Comparison of ENCODE assay signal across 8 cellular contexts in genomic region chrX:47145408-47146120, GRCh38. TPM values are rescaled to one million over a fixed set of nuclear protein-coding genes. Genes with fewer than 3 reads are reported as not detected.
DNase-seq lines count a peak whose midpoint lies in the region; ATAC-seq and TF ChIP-seq lines count a peak whose summit lies in the region.

No MANE protein-coding gene starts in this region.

- H3K4me1 Mint-ChIP-seq in MCF 10A (ENCODE audit: insufficient read depth, unreplicated experiment), result peaks cover 10% of the 10 kb centered on the region

- peak overlapping the region; percentile 98 for H3K27ac Mint-ChIP-seq in MCF 10A (ENCODE audit: low read depth, unreplicated experiment)

- BruUV-seq in MCF 10A (replicated peaks; lab: Mats Ljungman, UMichigan), result no TSS peak

- peak overlapping the region; percentile 96 for H3K9ac ChIP-seq in MM.1S (ENCODE audit: low read length)

- CTCF ChIA-PET in MCF 10A (lab: Yijun Ruan, JAX), result interaction anchor here (1.1 to 1.3 kb wide), 2 partner anchors 9 to 11 kb away, joined by 3 to 9 read pairs; no protein-coding TSS in a partner anchor

- peak overlapping the region; percentile 85 for H3K4me3 ChIP-seq in MM.1S (ENCODE audit: low read length)
- H3K4me3 ChIP-seq in thoracic aorta, result peak overlapping the region; percentile 83

- peaks cover 36% of the 10 kb centered on the region for H3K36me3 Mint-ChIP-seq in MCF 10A (ENCODE audit: insufficient read depth, unreplicated experiment)

- H3K9me3 Mint-ChIP-seq in MCF 10A (ENCODE audit: unreplicated experiment), result no peaks in the 10 kb centered on the region

- no peaks in the 10 kb centered on the region for H3K9me2 ChIP-seq in MM.1S (replicated peaks; ENCODE audit: insufficient read depth, low read length)

- H3K9me3 ChIP-seq in MM.1S (replicated peaks; ENCODE audit: insufficient read depth, low read length) (no peaks in the 10 kb centered on the region), thoracic aorta (no peaks in the 10 kb centered on the region)

- POLR2A ChIA-PET in MCF 10A (lab: Yijun Ruan, JAX), result interaction anchor here (0.6 to 1.7 kb wide), 16 partner anchors 9 to 505 kb away, joined by 3 to 42 read pairs (median 5); partner anchors contain the start of genes CDK16, ELK1 and USP11

- no peak for TF ChIP-seq CTCF in MM.1S (IDR thresholded peaks at IDR 0.05; ENCODE audit: low read length)
- no peak for TF ChIP-seq CTCF in MCF 10A (IDR thresholded peaks at IDR 0.05; ENCODE audit: unreplicated experiment)
- TF ChIP-seq CTCF in thoracic aorta (IDR thresholded peaks at IDR 0.05), result no peak

- ATAC-seq in GM21528 (IDR thresholded peaks at IDR 0.05; ENCODE audit: low FRiP score, unreplicated experiment) (peak; percentile 31), left colon (peak; percentile 32), thoracic aorta (ENCODE audit: insufficient number of reproducible peaks, low FRiP score, low read depth) (no peak), GM18517 (IDR thresholded peaks at IDR 0.05; ENCODE audit: unreplicated experiment) (no peak)

- peak overlapping the region; percentile 69 for H3K4me2 ChIP-seq in MM.1S (ENCODE audit: low read depth, low read length)

- H3K27ac ChIP-seq in MM.1S (ENCODE audit: low read length) (peak overlapping the region; percentile 98), thoracic aorta (peak overlapping the region; percentile 94 to 96)

- peak overlapping the region; percentile 98 for H3K4me3 Mint-ChIP-seq in MCF 10A (ENCODE audit: unreplicated experiment)

- H3K27me3 ChIP-seq in MM.1S (replicated peaks; ENCODE audit: insufficient read depth, low read length), result no peaks in the 10 kb centered on the region
- H3K27me3 ChIP-seq in thoracic aorta (replicated peaks; ENCODE audit: insufficient read depth), result no peaks in the 10 kb centered on the region

- peak; percentile 46 for DNase-seq in DMS79 treated with DMSO at 0.1 percent for 48 hours (lab: John Stamatoyannopoulos, UW)
- DNase-seq in MM.1S, result no peak
- DNase-seq in MCF 10A (ENCODE audit: unreplicated experiment), result no peak
- peak in 1 of 2 donors; percentile 23 for DNase-seq in left colon
- DNase-seq in thoracic aorta (ENCODE audit: low spot score), result no peak
- DNase-seq in NCI-H2196 treated with DMSO at 0.1 percent for 48 hours (lab: John Stamatoyannopoulos, UW; ENCODE audit: unreplicated experiment), result no peak

- H3F3A ChIP-seq in MM.1S (ENCODE audit: insufficient read depth, low read length), result peaks cover 6% of the 10 kb centered on the region; the same call in 1 of the 2 replicates

- H3K4me1 ChIP-seq in MM.1S (ENCODE audit: low read length) (no peaks in the 10 kb centered on the region), thoracic aorta (ENCODE audit: control insufficient read depth in 1 of 2, low read depth in 2 of 2) (peaks cover 9 to 22% of the 10 kb centered on the region in 2 donors)

- peaks cover 67% of the 10 kb centered on the region for H3K79me2 ChIP-seq in MM.1S (ENCODE audit: low read length)

- H3K27me3 Mint-ChIP-seq in MCF 10A (ENCODE audit: insufficient read depth, unreplicated experiment), result peaks cover 51% of the 10 kb centered on the region

- H3K36me3 ChIP-seq in MM.1S (replicated peaks; ENCODE audit: insufficient read depth, low read length), result no peaks in the 10 kb centered on the region
- no peaks in the 10 kb centered on the region for H3K36me3 ChIP-seq in thoracic aorta

- intact Hi-C loops in MCF 10A (cut with micrococcal nuclease) (no loop called here), left colon (cut with DNase I, micrococcal nuclease) (no loop called here)

- peaks cover 3% of the 10 kb centered on the region for H4K20me1 ChIP-seq in MM.1S (ENCODE audit: insufficient read depth, low read length)

- no peak overlapping the region for H2AFZ ChIP-seq in MM.1S (ENCODE audit: low read length)

RNA-seq across cellular contexts. Expression of gene RBM10, which starts 0.5 kb away (rescaled TPM):
- total RNA-seq in MCF 10A (2022) (63.3 and 69.5 TPM in 2 replicates), left colon (10 to 100 TPM; 30.6 to 35.7 TPM), thoracic aorta (10 to 100 TPM; 24.1 to 25.2 TPM)

RNA-seq across cellular contexts. Expression of gene NDUFB11, which starts 1.1 kb away (rescaled TPM):
- 91.8 and 98.5 TPM in 2 replicates for total RNA-seq in MCF 10A (2022)
- 10 to 100 TPM; 75.9 to 83.0 TPM for total RNA-seq in left colon
- 10 to 100 TPM; 24.0 to 35.3 TPM for total RNA-seq in thoracic aorta

RNA-seq across cellular contexts. Expression of gene UBA1, which starts 48.1 kb away (rescaled TPM):
- total RNA-seq in MCF 10A (2022), result 248 and 293 TPM in 2 replicates
- 100 to 1,000 TPM; 217 to 220 TPM for total RNA-seq in left colon
- 100 to 1,000 TPM; 132 to 133 TPM for total RNA-seq in thoracic aorta

Comparison
In these comparisons a context has a peak if more than half of its experiments do, and no peak if none do; other contexts are left out.
1. ATAC-seq: peak in GM21528 (single experiment) and left colon (single experiment); none in thoracic aorta (single experiment) and GM18517 (single experiment).